In genomic region chr16:14627088-14627487, GRCh38 we compare ENCODE assay signal across 18 cellular contexts. TPM values are rescaled to one million over a fixed set of nuclear protein-coding genes. Genes with fewer than 3 reads are reported as not detected.
A peak's percentile ranks its signal among the peaks of the same experiment; 100 is the strongest.
DNase-seq lines count a peak whose midpoint lies in the region; ATAC-seq and TF ChIP-seq lines count a peak whose summit lies in the region.
"Had no signal": no experiment of that assay in that cellular context is flagged by ENCODE, and none has a peak within 500 bp of the region (broad histone marks: within the 10 kb centered on the region; RNA-seq: fewer than 3 reads in every experiment).

No MANE protein-coding gene starts in this region.

- H3K9ac ChIP-seq in liver (ENCODE audit: low read depth in 1 of 2, low read length in 2 of 2): no peak overlapping the region
- H3K9ac ChIP-seq: BLaER1, GM23248 had no signal

- TF ChIP-seq CTCF in liver (IDR thresholded peaks at IDR 0.05; ENCODE audit: low read depth, low read length, missing input control): no peak
- no peak for TF ChIP-seq CTCF in neural crest cell (conservative IDR thresholded peaks at IDR 0.05)

- no peak overlapping the region for H3K27ac ChIP-seq in liver (ENCODE audit: low read depth in 1 of 2, low read length in 2 of 2)
- H3K27ac ChIP-seq: BLaER1, GM23248 had no signal

- peaks cover 9 to 36% (median 20%) of the 10 kb centered on the region in 4 donors for H3K36me3 ChIP-seq in liver (ENCODE audit: control insufficient read depth in 4 of 4, insufficient read depth in 3 of 4, low read depth in 1 of 4, low read length in 3 of 4)

- WGBS in liver: 61% methylated on average over 4 of the region's 4 CpGs

- DNase-seq in activated T-cell treated with anti-CD3 and anti-CD28 coated beads, Interleukin-2, amount 50 U/mL, for 72 hours: no peak
- no peak for DNase-seq in activated T-cell treated with anti-CD3 and anti-CD28 coated beads, Interleukin-2, amount 50 U/mL, for 48 hours
- DNase-seq in T-helper 17 cell (no peak), neural crest cell (ENCODE audit: low read depth, low spot score) (no peak), pons (ENCODE audit: low spot score) (no peak), occipital lobe (lab: John Stamatoyannopoulos, UW) (no peak)
- DNase-seq in activated CD4-positive, alpha-beta T cell treated with anti-CD3 and anti-CD28 coated beads for 1 hour: no peak
- DNase-seq: 8988T; CD8-positive, alpha-beta memory T cell; COR-L47; DMS 273 treated with DMSO at 0.1 percent for 48 hours; DMS53; DND-41; GM23248 had no signal

- peaks cover 51% of the 10 kb centered on the region for H3K4me1 Mint-ChIP-seq in activated T-cell treated with anti-CD3 and anti-CD28 coated beads, Interleukin-2, amount 50 U/mL, for 72 hours (ENCODE audit: low read depth)
- H3K4me1 Mint-ChIP-seq in T-helper 17 cell (peaks cover 21% of the 10 kb centered on the region), neural crest cell (peaks cover 15% of the 10 kb centered on the region)

- H3K4me3 Mint-ChIP-seq in activated T-cell treated with anti-CD3 and anti-CD28 coated beads, Interleukin-2, amount 50 U/mL, for 72 hours: peak overlapping the region in 1 of 2 donors; percentile 27
- H3K4me3 Mint-ChIP-seq in T-helper 17 cell (no peak overlapping the region), neural crest cell (peak overlapping the region; percentile 24)
- H3K4me3 Mint-ChIP-seq: CD14-positive monocyte had no signal

- TF ChIP-seq RAD21 in liver (IDR thresholded peaks at IDR 0.05): no peak

- H3K4me3 ChIP-seq in liver (ENCODE audit: low read depth in 1 of 3, low read length in 3 of 3): no peak overlapping the region
- H3K4me3 ChIP-seq: BLaER1, GM23248, HAP-1 had no signal

- H3K9me3 ChIP-seq in T-helper 17 cell (ENCODE audit: control insufficient read depth, low read length, poor library complexity, severe bottlenecking) (no peaks in the 10 kb centered on the region), liver (ENCODE audit: control insufficient read depth in 4 of 4, low read length in 3 of 4) (no peaks in the 10 kb centered on the region)
- H3K9me3 ChIP-seq: BLaER1, HAP-1 had no signal

- no peaks in the 10 kb centered on the region for H3K27me3 ChIP-seq in liver (ENCODE audit: control insufficient read depth in 4 of 4, insufficient read depth in 4 of 4, low read length in 3 of 4)
- H3K27me3 ChIP-seq: BLaER1 had no signal

- H3K27me3 Mint-ChIP-seq in activated T-cell treated with anti-CD3 and anti-CD28 coated beads, Interleukin-2, amount 50 U/mL, for 72 hours (ENCODE audit: low read depth): no peaks in the 10 kb centered on the region
- H3K27me3 Mint-ChIP-seq in T-helper 17 cell (no peaks in the 10 kb centered on the region), neural crest cell (ENCODE audit: low read depth) (no peaks in the 10 kb centered on the region)
- H3K27me3 Mint-ChIP-seq: CD8-positive, alpha-beta memory T cell had no signal

- no peak for ATAC-seq in activated T-cell treated with anti-CD3 and anti-CD28 coated beads, Interleukin-2, amount 50 U/mL, for 72 hours (replicated peaks in 1 of 2)
- no peak for ATAC-seq in T-helper 17 cell

- no peaks in the 10 kb centered on the region for H3K9me3 Mint-ChIP-seq in activated T-cell treated with anti-CD3 and anti-CD28 coated beads, Interleukin-2, amount 50 U/mL, for 72 hours
- H3K9me3 Mint-ChIP-seq in neural crest cell: no peaks in the 10 kb centered on the region

- H3K4me1 ChIP-seq in liver (ENCODE audit: control insufficient read depth in 4 of 4, insufficient read depth in 4 of 4, low read length in 3 of 4): peaks cover 3 to 21% (median 13%) of the 10 kb centered on the region in 4 donors

- H3K27ac Mint-ChIP-seq in activated T-cell treated with anti-CD3 and anti-CD28 coated beads, Interleukin-2, amount 50 U/mL, for 72 hours: peak overlapping the region; percentile 19
- H3K27ac Mint-ChIP-seq in T-helper 17 cell (peak overlapping the region; percentile 34), neural crest cell (ENCODE audit: unreplicated experiment) (no peak overlapping the region)

- H3K36me3 Mint-ChIP-seq in activated T-cell treated with anti-CD3 and anti-CD28 coated beads, Interleukin-2, amount 50 U/mL, for 72 hours (ENCODE audit: insufficient read depth in 2 of 2): peaks cover 7 to 23% of the 10 kb centered on the region in 2 donors
- H3K36me3 Mint-ChIP-seq in T-helper 17 cell (ENCODE audit: low read depth): peaks cover 3% of the 10 kb centered on the region
- peaks cover 5% of the 10 kb centered on the region for H3K36me3 Mint-ChIP-seq in neural crest cell (ENCODE audit: low read depth)

TF ChIP-seq in liver, 16 proteins besides CTCF, POLR2A, EP300 and RAD21:
- TF ChIP-seq SP1 (IDR thresholded peaks at IDR 0.05) (peak; percentile 46), HNF4A (conservative IDR thresholded peaks at IDR 0.05) (peak; percentile 53 to 68), JUND (IDR thresholded peaks at IDR 0.05) (no peak)

RNA-seq across cellular contexts. Expression of gene PARN, which starts 3.0 kb away (rescaled TPM):
- total RNA-seq in activated T-cell treated with anti-CD3 and anti-CD28 coated beads, Interleukin-2, amount 50 U/mL, for 72 hours: 10 to 100 TPM; 56.1 to 68.9 TPM
- total RNA-seq in T-helper 17 cell: 10 to 100 TPM; 29.0 to 31.6 TPM
- total RNA-seq in liver: 10 to 100 TPM in 1 of 2 donors, 1 to 10 TPM in 1; 9.4 to 19.7 TPM
- 1 to 10 TPM; 7.9 to 10.0 TPM for polyA plus RNA-seq in liver
- 26.5 and 26.9 TPM in 2 replicates for total RNA-seq in neural crest cell
- total RNA-seq in occipital lobe: 25.6 TPM

RNA-seq across cellular contexts. Expression of gene BFAR, which starts 5.7 kb away (rescaled TPM):
- total RNA-seq in activated T-cell treated with anti-CD3 and anti-CD28 coated beads, Interleukin-2, amount 50 U/mL, for 72 hours: 10 to 100 TPM; 67.3 to 79.7 TPM
- 10 to 100 TPM; 41.6 to 42.5 TPM for total RNA-seq in T-helper 17 cell
- 10 to 100 TPM; 24.1 to 24.7 TPM for total RNA-seq in liver
- 10 to 100 TPM; 13.3 to 16.5 TPM for polyA plus RNA-seq in liver
- 72.7 and 74.5 TPM in 2 replicates for total RNA-seq in neural crest cell
- total RNA-seq in occipital lobe: 52.6 TPM
